18 cellular contexts compared by ENCODE assay signal in genomic region chr3:13343601-13344000, GRCh38.
"Had no signal": no experiment of that assay in that cellular context is flagged by ENCODE, and none has a peak within 500 bp of the region (broad histone marks: within the 10 kb centered on the region; RNA-seq: fewer than 3 reads in every experiment).

No MANE protein-coding gene starts in this region.

- H3K27me3 ChIP-seq: brain microvascular endothelial cell, esophagus squamous epithelium, neural progenitor cell, right atrium auricular region, tibial nerve had no signal

- H3K4me2 ChIP-seq: neural progenitor cell had no signal

- H3K27ac ChIP-seq: brain microvascular endothelial cell, esophagus squamous epithelium, heart right ventricle, neural progenitor cell, prostate gland, right atrium auricular region, skin epidermis, tibial nerve, WERI-Rb-1 had no signal

- H3K4me1 ChIP-seq: prostate gland, right atrium auricular region had no signal

- H3K36me3 ChIP-seq: brain microvascular endothelial cell, neural progenitor cell, prostate gland, right atrium auricular region had no signal

- ATAC-seq: heart right ventricle, left ventricle myocardium superior had no signal

- H3K27me3 Mint-ChIP-seq: stimulated activated naive CD8-positive, alpha-beta T cell treated with anti-CD3 and anti-CD28 coated beads, Interleukin-15, Interleukin-2, amounts not matched to agents 100 ng/mL and 50 ng/mL, for 24 hours had no signal

- H3K9me3 Mint-ChIP-seq: activated T-helper 2 cell treated with anti-CD3 and anti-CD28 coated beads, Interferon-gamma antibody, Interleukin-2, Interleukin-4, amounts not matched to agents 10 μg/mL and 5 μg/mL and 100 μg/mL, durations not matched to agents 14 hours and 24 hours and 36 hours; stimulated activated naive CD8-positive, alpha-beta T cell treated with anti-CD3 and anti-CD28 coated beads, Interleukin-15, Interleukin-2, amounts not matched to agents 100 ng/mL and 50 ng/mL, for 24 hours had no signal

- H3K4me3 ChIP-seq: esophagus squamous epithelium, heart right ventricle, neural progenitor cell, prostate gland, right atrium auricular region, skin epidermis, tibial nerve had no signal

- H3K4me3 Mint-ChIP-seq: neural progenitor cell; stimulated activated naive CD8-positive, alpha-beta T cell treated with anti-CD3 and anti-CD28 coated beads, Interleukin-15, Interleukin-2, amounts not matched to agents 100 ng/mL and 50 ng/mL, for 24 hours had no signal

- H3K9me3 ChIP-seq: esophagus squamous epithelium, heart right ventricle, prostate gland, right atrium auricular region, tibial nerve had no signal

- DNase-seq: activated CD4-positive, alpha-beta T cell treated with anti-CD3 and anti-CD28 coated beads for 1 hour; activated CD4-positive, alpha-beta T cell treated with anti-CD3 and anti-CD28 coated beads, Interleukin-2, amount 50 U/mL, for 48 hours; activated naive CD4-positive, alpha-beta T cell treated with Interleukin-2 at 50 U/mL for 16 hours; activated T-cell treated with anti-CD3 and anti-CD28 coated beads, Interleukin-2, amount 50 U/mL, for 1 hour; aorta; brain microvascular endothelial cell; effector CD8-positive, alpha-beta T cell; esophagus squamous epithelium; heart right ventricle; left ventricle myocardium superior; WERI-Rb-1 had no signal

- H2AFZ ChIP-seq: neural progenitor cell had no signal
